In genomic region chr1:65799601-65800000, GRCh38 we compare ENCODE assay signal across 12 cellular contexts.
"Had no signal": no experiment of that assay in that cellular context is flagged by ENCODE, and none has a peak within 500 bp of the region (broad histone marks: within the 10 kb centered on the region; RNA-seq: fewer than 3 reads in every experiment).

No MANE protein-coding gene starts in this region.

- ATAC-seq: left lobe of liver, psoas muscle, right lobe of liver had no signal

- H3K4me1 ChIP-seq: psoas muscle, right lobe of liver, suprapubic skin had no signal

- H3K36me3 ChIP-seq: brain microvascular endothelial cell, right lobe of liver, suprapubic skin had no signal

- H3K27ac ChIP-seq: brain microvascular endothelial cell, psoas muscle, right lobe of liver, suprapubic skin had no signal

- H3K9me3 ChIP-seq: psoas muscle, right lobe of liver, suprapubic skin had no signal

- DNase-seq: activated CD4-positive, alpha-beta T cell treated with anti-CD3 and anti-CD28 coated beads, Interleukin-2, amount 50 U/mL, for 1 hour; activated CD8-positive, alpha-beta memory T cell treated with anti-CD3 and anti-CD28 coated beads for 24 hours; activated naive CD8-positive, alpha-beta T cell treated with anti-CD3 and anti-CD28 coated beads for 36 hours; brain microvascular endothelial cell; cortex of kidney; effector CD4-positive, alpha-beta T cell; foreskin fibroblast; hippocampal formation; psoas muscle; right lobe of liver had no signal

- H3K27me3 ChIP-seq: brain microvascular endothelial cell, right lobe of liver had no signal

- H3K4me3 ChIP-seq: psoas muscle, right lobe of liver, suprapubic skin had no signal
